Comparison of ENCODE assay signal across 2 cellular contexts in genomic region chr1:173930541-173930940, GRCh38. TPM values are rescaled to one million over a fixed set of nuclear protein-coding genes. Genes with fewer than 3 reads are reported as not detected.
"Had no signal": no experiment of that assay in that cellular context is flagged by ENCODE, and none has a peak within 500 bp of the region (broad histone marks: within the 10 kb centered on the region; RNA-seq: fewer than 3 reads in every experiment).

No MANE protein-coding gene starts in this region.

RNA-seq across cellular contexts. Expression of gene SERPINC1, which starts 13.4 kb away (rescaled TPM):
- total RNA-seq: LHCN-M2, MCF 10A had no signal
